ENCODE assay signal across 1 cellular context in genomic region chr10:23981520-23982309, GRCh38.
TF ChIP-seq lines count a peak whose summit lies in the region.

No MANE protein-coding gene starts in this region.

TF ChIP-seq in WTC11, 78 proteins besides CTCF, POLR2A, EP300 and RAD21 (continued from another document):
- TF ChIP-seq ATF2 (CRISPR knock-in tag; IDR thresholded peaks at IDR 0.05; ENCODE audit: borderline replicate concordance, low read depth), result no peak
- TF ChIP-seq ZMAT4 (CRISPR knock-in tag; IDR thresholded peaks at IDR 0.05), result no peak
- TF ChIP-seq TCF7 (CRISPR knock-in tag; IDR thresholded peaks at IDR 0.05; ENCODE audit: low read depth), result no peak
- TF ChIP-seq E2F5 (CRISPR knock-in tag; IDR thresholded peaks at IDR 0.05), result no peak
- no peak for TF ChIP-seq FOXP1 (CRISPR knock-in tag; IDR thresholded peaks at IDR 0.05; ENCODE audit: borderline replicate concordance)
- TF ChIP-seq PREB (CRISPR knock-in tag; IDR thresholded peaks at IDR 0.05; ENCODE audit: borderline replicate concordance), result no peak
